In genomic region chr9:95584176-95584575, GRCh38 we compare ENCODE assay signal across 23 cellular contexts.
DNase-seq lines count a peak whose midpoint lies in the region; ATAC-seq and TF ChIP-seq lines count a peak whose summit lies in the region.
"Had no signal": no experiment of that assay in that cellular context is flagged by ENCODE, and none has a peak within 500 bp of the region (broad histone marks: within the 10 kb centered on the region; RNA-seq: fewer than 3 reads in every experiment).

No MANE protein-coding gene starts in this region.

- no peaks in the 10 kb centered on the region for H3F3A ChIP-seq in GM23338 (replicated peaks; ENCODE audit: low read depth)

- H3K9me3 ChIP-seq in endodermal cell (ENCODE audit: control insufficient read depth, low read length) (no peaks in the 10 kb centered on the region), stomach (no peaks in the 10 kb centered on the region), colonic mucosa (no peaks in the 10 kb centered on the region)

- H3K36me3 Mint-ChIP-seq in GM23338 (ENCODE audit: low read depth) (no peaks in the 10 kb centered on the region), endodermal cell (ENCODE audit: low read depth) (no peaks in the 10 kb centered on the region), nephron (ENCODE audit: low read depth) (no peaks in the 10 kb centered on the region)

- H3K4me1 ChIP-seq in GM23338 (ENCODE audit: insufficient read depth) (peaks cover 29% of the 10 kb centered on the region), endodermal cell (ENCODE audit: control insufficient read depth, insufficient read depth, low read length) (no peaks in the 10 kb centered on the region), stomach (no peaks in the 10 kb centered on the region), colonic mucosa (no peaks in the 10 kb centered on the region)

- H3K27me3 ChIP-seq in GM23338 (ENCODE audit: insufficient read depth), result no peaks in the 10 kb centered on the region
- H3K27me3 ChIP-seq in endodermal cell (ENCODE audit: control insufficient read depth, insufficient read depth, low read length, poor library complexity, severe bottlenecking), result no peaks in the 10 kb centered on the region
- peaks cover 0 to 4% (median 0%) of the 10 kb centered on the region in 3 donors for H3K27me3 ChIP-seq in stomach
- H3K27me3 ChIP-seq in colonic mucosa, result no peaks in the 10 kb centered on the region

- H3K27me3 Mint-ChIP-seq in GM23338 (ENCODE audit: insufficient read depth, low read depth, poor library complexity) (peaks cover 21% of the 10 kb centered on the region), endodermal cell (ENCODE audit: insufficient read depth) (no peaks in the 10 kb centered on the region), nephron (ENCODE audit: low read depth) (peaks cover 11% of the 10 kb centered on the region)

- H3K36me3 ChIP-seq in GM23338 (ENCODE audit: insufficient read depth) (no peaks in the 10 kb centered on the region), endodermal cell (ENCODE audit: control insufficient read depth, insufficient read depth, low read length) (no peaks in the 10 kb centered on the region), stomach (no peaks in the 10 kb centered on the region), colonic mucosa (no peaks in the 10 kb centered on the region)

- H3K27ac Mint-ChIP-seq in GM23338 (no peak overlapping the region), endodermal cell (no peak overlapping the region), nephron (peak overlapping the region; percentile 67 to 93 (median 86))

- no peak overlapping the region for H3K9ac ChIP-seq in endodermal cell (ENCODE audit: extremely low read depth, low read length, poor library complexity, severe bottlenecking)
- H3K9ac ChIP-seq in colonic mucosa (ENCODE audit: low read depth in 2 of 2, low read length in 2 of 2), result no peak overlapping the region
- H3K9ac ChIP-seq: KMS-11 had no signal

- no peak for TF ChIP-seq POLR2A in stomach (IDR thresholded peaks at IDR 0.05)

- H3K4me3 Mint-ChIP-seq in GM23338 (no peak overlapping the region), endodermal cell (no peak overlapping the region), nephron (peak overlapping the region in 2 of 3 experiments; percentile 11 to 26)
- H3K4me3 Mint-ChIP-seq: CD8-positive, alpha-beta memory T cell had no signal

- DNase-seq in GM23338 (ENCODE audit: low spot score) (no peak), endodermal cell (peak; percentile 41), stomach (no peak), GM19238 (ENCODE audit: insufficient read length, low spot score) (no peak), colonic mucosa (no peak)
- DNase-seq: AML-193; C1 segment of cervical spinal cord; Calu3; CD8-positive, alpha-beta memory T cell; DMS153; IMR-90; NCI-H1105; NCI-H146; NCI-H2029; NCI-H2227 treated with DMSO at 0.1 percent for 48 hours; NCI-H510A treated with DMSO at 0.1 percent for 48 hours; NCI-H748 treated with DMSO at 0.1 percent for 48 hours; SIG-M5 had no signal

- peaks cover 32% of the 10 kb centered on the region for H3K4me1 Mint-ChIP-seq in GM23338
- peaks cover 20% of the 10 kb centered on the region for H3K4me1 Mint-ChIP-seq in endodermal cell
- peaks cover 29% of the 10 kb centered on the region for H3K4me1 Mint-ChIP-seq in nephron
- H3K4me1 Mint-ChIP-seq: CD8-positive, alpha-beta memory T cell had no signal

- 60 to 73% methylated on average over 3 to 10 of the region's 10 CpGs for WGBS in endodermal cell (ENCODE audit: insufficient coverage in 1 of 2, insufficient read length in 1 of 2), 2 experiments
- 40 to 58% (median 55%) methylated on average over 10 of the region's 10 CpGs for WGBS in stomach, 5 donors

- H3K9me3 Mint-ChIP-seq in GM23338 (no peaks in the 10 kb centered on the region; the same call in 2 of the 3 replicates), endodermal cell (no peaks in the 10 kb centered on the region), nephron (no peaks in the 10 kb centered on the region)
- H3K9me3 Mint-ChIP-seq: CD8-positive, alpha-beta memory T cell had no signal

- intact Hi-C loops in stomach (cut with DNase I; ENCODE audit: low total_unique reads) (no loop called here), colonic mucosa (cut with DNase I) (no loop called here)

- no peaks in the 10 kb centered on the region for H3K9me2 ChIP-seq in GM23338 (ENCODE audit: insufficient read depth)

- no peaks in the 10 kb centered on the region for H3K79me2 ChIP-seq in GM23338 (replicated peaks; ENCODE audit: insufficient read depth)

- no peak overlapping the region for H3K27ac ChIP-seq in GM23338 (ENCODE audit: low read depth)
- no peak overlapping the region for H3K27ac ChIP-seq in endodermal cell (ENCODE audit: low read depth, low read length)
- H3K27ac ChIP-seq in stomach, result peak overlapping the region in 3 of 5 donors; percentile 1 to 32 (median 19)
- H3K27ac ChIP-seq in colonic mucosa, result no peak overlapping the region
- H3K27ac ChIP-seq: KMS-11 had no signal

- H2AFZ ChIP-seq in GM23338, result no peak overlapping the region

- peak overlapping the region; percentile 32; the same call in 1 of the 2 replicates for H3K4me2 ChIP-seq in GM23338
- H3K4me2 ChIP-seq: KMS-11 had no signal

- H3K4me3 ChIP-seq in GM23338 (no peak overlapping the region), endodermal cell (ENCODE audit: low read length) (no peak overlapping the region), stomach (no peak overlapping the region), colonic mucosa (no peak overlapping the region)

- TF ChIP-seq CTCF in GM23338 (conservative IDR thresholded peaks at IDR 0.05; ENCODE audit: low read depth in 2 of 2) (no peak), endodermal cell (conservative IDR thresholded peaks at IDR 0.05) (no peak), nephron (IDR thresholded peaks at IDR 0.05; ENCODE audit: unreplicated experiment in 3 of 3) (no peak), stomach (IDR thresholded peaks at IDR 0.05) (no peak), colonic mucosa (IDR thresholded peaks at IDR 0.05) (no peak)

- peak; percentile 20; the same call in 2 of the 3 replicates for ATAC-seq in GM23338
- ATAC-seq in GM21786 (IDR thresholded peaks at IDR 0.05; ENCODE audit: unreplicated experiment), result no peak
- ATAC-seq in HG02623 (IDR thresholded peaks at IDR 0.05; ENCODE audit: unreplicated experiment), result no peak
- ATAC-seq: Panc1 had no signal

- TF ChIP-seq EP300 in stomach (IDR thresholded peaks at IDR 0.05), result no peak

- no peaks in the 10 kb centered on the region for H4K20me1 ChIP-seq in GM23338 (replicated peaks; ENCODE audit: insufficient read depth)

TF ChIP-seq in GM23338, 12 proteins besides CTCF, POLR2A, EP300 and RAD21:
- TF ChIP-seq STAT1 (IDR thresholded peaks at IDR 0.05; ENCODE audit: unreplicated experiment), result no peak
- TF ChIP-seq EZH2phosphoT487 (IDR thresholded peaks at IDR 0.05; ENCODE audit: unreplicated experiment), result no peak
- TF ChIP-seq REST (IDR thresholded peaks at IDR 0.05; ENCODE audit: unreplicated experiment), result no peak

Comparison
In these comparisons a context has a peak if more than half of its experiments do, and no peak if none do; other contexts are left out.
1. H3K27ac ChIP-seq: peak in stomach (3 of 5); none in GM23338 (single experiment), endodermal cell (single experiment) and colonic mucosa (single experiment).
2. H3K27ac Mint-ChIP-seq: peak in nephron (3 of 3); none in GM23338 (single experiment) and endodermal cell (single experiment).
3. H3K4me3 Mint-ChIP-seq: peak in nephron (2 of 3); none in GM23338 (single experiment) and endodermal cell (single experiment).